In the genomic region with DNA sequence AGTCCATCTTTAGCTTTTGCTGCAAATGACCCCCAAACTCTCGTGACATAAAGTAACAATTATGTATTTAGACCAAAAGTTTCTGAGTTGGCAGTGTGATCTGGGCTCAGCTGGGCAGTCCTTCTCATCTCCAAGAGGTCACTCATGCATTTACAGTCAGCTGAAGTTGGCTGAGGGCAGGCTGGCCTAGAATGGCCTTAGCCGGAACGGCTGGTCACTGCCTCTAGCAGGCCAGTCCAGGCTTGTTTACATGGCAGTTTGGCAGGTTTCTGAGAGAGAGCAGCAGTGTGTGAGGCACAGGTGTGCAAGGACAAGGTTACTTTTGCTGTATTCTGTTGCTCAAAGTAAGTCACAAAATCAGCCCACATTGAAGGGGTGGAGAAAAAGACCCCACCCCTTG, we compare ENCODE assay signal across 26 cellular contexts.
DNase-seq lines count a peak whose midpoint lies in the region; ATAC-seq and TF ChIP-seq lines count a peak whose summit lies in the region.
"Had no signal": no experiment of that assay in that cellular context is flagged by ENCODE, and none has a peak within 500 bp of the region (broad histone marks: within the 10 kb centered on the region; RNA-seq: fewer than 3 reads in every experiment).

No MANE protein-coding gene starts in this region.

- peaks cover 0 to 6% (median 0%) of the 10 kb centered on the region in 3 donors for H3K9me3 Mint-ChIP-seq in T-cell
- H3K9me3 Mint-ChIP-seq: CD8-positive, alpha-beta memory T cell had no signal

- WGBS in psoas muscle, 3 donors = 25 to 58% (median 52%) methylated on average over 3 of the region's 3 CpGs
- WGBS in aorta, 2 donors = 70 to 75% methylated on average over 3 of the region's 3 CpGs

- no peaks in the 10 kb centered on the region for H3K36me3 Mint-ChIP-seq in T-cell
- H3K36me3 Mint-ChIP-seq: CD14-positive monocyte; CD4-positive, alpha-beta memory T cell; CD4-positive, CD25-positive, alpha-beta regulatory T cell; CD8-positive, alpha-beta memory T cell had no signal

- H3K4me3 Mint-ChIP-seq in T-cell = no peak overlapping the region
- H3K4me3 Mint-ChIP-seq: CD14-positive monocyte; CD4-positive, alpha-beta memory T cell; CD4-positive, CD25-positive, alpha-beta regulatory T cell; CD8-positive, alpha-beta memory T cell had no signal

- peak; percentile 40 for ATAC-seq in Right ventricle myocardium superior (ENCODE audit: poor library complexity)
- ATAC-seq in Right ventricle myocardium inferior = no peak
- ATAC-seq in esophagus mucosa = peak; percentile 28
- peak in 3 of 4 donors; percentile 46 to 85 (median 74) for ATAC-seq in psoas muscle
- no peak for ATAC-seq in T-cell (replicated peaks in 1 of 4)
- no peak for ATAC-seq in aorta (ENCODE audit: low FRiP score)
- ATAC-seq: GM12878 had no signal

- H3K4me1 Mint-ChIP-seq in T-cell = peaks cover 0 to 11% (median 0%) of the 10 kb centered on the region in 3 donors
- H3K4me1 Mint-ChIP-seq: CD14-positive monocyte; CD4-positive, CD25-positive, alpha-beta regulatory T cell had no signal

- peak overlapping the region; percentile 60 for H3K27ac ChIP-seq in VCaP
- peak overlapping the region; percentile 15 for H3K27ac ChIP-seq in psoas muscle
- H3K27ac ChIP-seq in aorta (ENCODE audit: low read depth in 1 of 2, low read length in 2 of 2) = no peak overlapping the region
- H3K27ac ChIP-seq: BLaER1 had no signal

- intact Hi-C loops in Right ventricle myocardium superior (cut with DNase I) = no loop called here
- intact Hi-C loops in Right ventricle myocardium inferior (cut with DNase I) = no loop called here
- intact Hi-C loops in psoas muscle (cut with DNase I) = loop anchor here in 1 of 2 donors (5.0 kb wide), 1 partner anchor 91 kb away; no protein-coding TSS in a partner anchor
- intact Hi-C loops in aorta (cut with DNase I) = no loop called here

- H3K27me3 Mint-ChIP-seq in T-cell = peaks cover 11 to 28% of the 10 kb centered on the region in 2 donors

- H3K27me3 ChIP-seq in psoas muscle (ENCODE audit: insufficient read depth in 3 of 3, low read length in 2 of 3) = no peaks in the 10 kb centered on the region
- no peaks in the 10 kb centered on the region for H3K27me3 ChIP-seq in aorta (ENCODE audit: control insufficient read depth in 1 of 2, insufficient read depth in 2 of 2, low read length in 1 of 2)
- H3K27me3 ChIP-seq: BE2C, BLaER1 had no signal

- no peaks in the 10 kb centered on the region for H3K4me1 ChIP-seq in psoas muscle
- H3K4me1 ChIP-seq in aorta (ENCODE audit: control insufficient read depth in 1 of 2, insufficient read depth in 2 of 2, low read length in 2 of 2) = no peaks in the 10 kb centered on the region
- H3K4me1 ChIP-seq: BE2C had no signal

- H3K9me3 ChIP-seq in psoas muscle (no peaks in the 10 kb centered on the region), aorta (ENCODE audit: control insufficient read depth, low read length) (peaks cover 1% of the 10 kb centered on the region)
- H3K9me3 ChIP-seq: BE2C, BLaER1 had no signal

- DNase-seq in Right ventricle myocardium superior (no peak), Right ventricle myocardium inferior (ENCODE audit: missing footprints) (no peak), psoas muscle (no peak), T-cell (no peak), iPS-NIHi11 (ENCODE audit: low spot score) (no peak), aorta (no peak)
- DNase-seq: 8988T; ACHN; BE2C; C1 segment of cervical spinal cord; CD4-positive, alpha-beta memory T cell; CD4-positive, CD25-positive, alpha-beta regulatory T cell; CD8-positive, alpha-beta memory T cell; COR-L47; DMS 273 treated with DMSO at 0.1 percent for 48 hours; DMS153; DMS53; DMS79; DND-41; EL; GDM1 had no signal

- H3K36me3 ChIP-seq in psoas muscle (ENCODE audit: insufficient read depth in 1 of 2, low read depth in 1 of 2) (no peaks in the 10 kb centered on the region), aorta (ENCODE audit: control insufficient read depth in 1 of 2, insufficient read depth in 2 of 2, low read length in 1 of 2) (no peaks in the 10 kb centered on the region)
- H3K36me3 ChIP-seq: BE2C, BLaER1 had no signal

- CTCF ChIA-PET in T-cell (lab: Charles Lee) = no interaction called here

- no peak overlapping the region for H3K27ac Mint-ChIP-seq in T-cell
- H3K27ac Mint-ChIP-seq: CD14-positive monocyte; CD4-positive, alpha-beta memory T cell; CD4-positive, CD25-positive, alpha-beta regulatory T cell had no signal

- POLR2A ChIA-PET in T-cell (lab: Charles Lee) = no interaction called here

- H3K4me3 ChIP-seq in psoas muscle (no peak overlapping the region), aorta (ENCODE audit: low read length in 2 of 2) (no peak overlapping the region)
- H3K4me3 ChIP-seq: BLaER1, GM12878 had no signal

- TF ChIP-seq CTCF in VCaP (conservative IDR thresholded peaks at IDR 0.05) (no peak), psoas muscle (IDR thresholded peaks at IDR 0.05) (no peak)

Comparison
In these comparisons a context has a peak if more than half of its experiments do, and no peak if none do; other contexts are left out.
1. ATAC-seq: peak in Right ventricle myocardium superior (single experiment), esophagus mucosa (single experiment) and psoas muscle (3 of 4); none in Right ventricle myocardium inferior (single experiment), T-cell (0 of 4) and aorta (single experiment).
2. H3K27ac ChIP-seq: peak in VCaP (single experiment) and psoas muscle (single experiment); none in aorta (0 of 2).